1 cellular context compared by ENCODE assay signal in genomic region chr1:233613252-233614172, GRCh38.
TF ChIP-seq lines count a peak whose summit lies in the region.

Gene KCNK1, plus strand, starts transcription at chr1:233614106. Its CDS starts 66 bp downstream, at chr1:233614172.

TF ChIP-seq in HEK293, 187 proteins besides CTCF, POLR2A, EP300 and RAD21 (continued from another document and continues in another):
- TF ChIP-seq PRDM2 (tag by site-specific recombination; IDR thresholded peaks at IDR 0.05; ENCODE audit: borderline replicate concordance): no peak
- no peak; the same call in 1 of the 2 replicates for TF ChIP-seq YY2 (tag by site-specific recombination; IDR thresholded peaks at IDR 0.05)
- TF ChIP-seq ZNF76 (tag by site-specific recombination; IDR thresholded peaks at IDR 0.05; ENCODE audit: borderline replicate concordance, low read depth): peak; percentile 75
- no peak for TF ChIP-seq ZNF510 (tag by site-specific recombination; IDR thresholded peaks at IDR 0.05; ENCODE audit: insufficient replicate concordance)
- no peak for TF ChIP-seq ZNF16 (tag by site-specific recombination; IDR thresholded peaks at IDR 0.05; ENCODE audit: low read depth)
- no peak for TF ChIP-seq ZNF274 (IDR thresholded peaks at IDR 0.05; ENCODE audit: low read length)
- no peak for TF ChIP-seq ZNF274 (tag by site-specific recombination; IDR thresholded peaks at IDR 0.05; ENCODE audit: borderline replicate concordance)
- no peak; the same call in none of the 2 replicates for TF ChIP-seq ZFP37 (tag by site-specific recombination; IDR thresholded peaks at IDR 0.05)
- no peak for TF ChIP-seq ZSCAN18 (tag by site-specific recombination; IDR thresholded peaks at IDR 0.05)
- no peak for TF ChIP-seq ZNF248 (tag by site-specific recombination; IDR thresholded peaks at IDR 0.05)
- TF ChIP-seq, protein P1, sequence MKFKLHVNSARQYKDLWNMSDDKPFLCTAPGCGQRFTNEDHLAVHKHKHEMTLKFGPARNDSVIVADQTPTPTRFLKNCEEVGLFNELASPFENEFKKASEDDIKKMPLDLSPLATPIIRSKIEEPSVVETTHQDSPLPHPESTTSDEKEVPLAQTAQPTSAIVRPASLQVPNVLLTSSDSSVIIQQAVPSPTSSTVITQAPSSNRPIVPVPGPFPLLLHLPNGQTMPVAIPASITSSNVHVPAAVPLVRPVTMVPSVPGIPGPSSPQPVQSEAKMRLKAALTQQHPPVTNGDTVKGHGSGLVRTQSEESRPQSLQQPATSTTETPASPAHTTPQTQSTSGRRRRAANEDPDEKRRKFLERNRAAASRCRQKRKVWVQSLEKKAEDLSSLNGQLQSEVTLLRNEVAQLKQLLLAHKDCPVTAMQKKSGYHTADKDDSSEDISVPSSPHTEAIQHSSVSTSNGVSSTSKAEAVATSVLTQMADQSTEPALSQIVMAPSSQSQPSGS (tag by site-specific recombination; IDR thresholded peaks at IDR 0.05; ENCODE audit: low read depth): no peak; the same call in 1 of the 2 replicates
- TF ChIP-seq SCRT2 (tag by site-specific recombination; IDR thresholded peaks at IDR 0.05): no peak
- TF ChIP-seq BCL11A (tag by site-specific recombination; IDR thresholded peaks at IDR 0.05; ENCODE audit: low read depth): peak; percentile 78; the same call in 1 of the 2 replicates
- no peak for TF ChIP-seq ZNF292 (tag by site-specific recombination; IDR thresholded peaks at IDR 0.05; ENCODE audit: borderline replicate concordance, low read depth)
- TF ChIP-seq ZNF580 (tag by site-specific recombination; IDR thresholded peaks at IDR 0.05): peak; percentile 27; the same call in 1 of the 2 replicates
- TF ChIP-seq ZNF26 (tag by site-specific recombination; IDR thresholded peaks at IDR 0.05): no peak
- TF ChIP-seq ZNF174 (tag by site-specific recombination; IDR thresholded peaks at IDR 0.05): no peak
- TF ChIP-seq ZNF530 (tag by site-specific recombination; IDR thresholded peaks at IDR 0.05; ENCODE audit: low read depth): no peak
- TF ChIP-seq, protein P2, sequence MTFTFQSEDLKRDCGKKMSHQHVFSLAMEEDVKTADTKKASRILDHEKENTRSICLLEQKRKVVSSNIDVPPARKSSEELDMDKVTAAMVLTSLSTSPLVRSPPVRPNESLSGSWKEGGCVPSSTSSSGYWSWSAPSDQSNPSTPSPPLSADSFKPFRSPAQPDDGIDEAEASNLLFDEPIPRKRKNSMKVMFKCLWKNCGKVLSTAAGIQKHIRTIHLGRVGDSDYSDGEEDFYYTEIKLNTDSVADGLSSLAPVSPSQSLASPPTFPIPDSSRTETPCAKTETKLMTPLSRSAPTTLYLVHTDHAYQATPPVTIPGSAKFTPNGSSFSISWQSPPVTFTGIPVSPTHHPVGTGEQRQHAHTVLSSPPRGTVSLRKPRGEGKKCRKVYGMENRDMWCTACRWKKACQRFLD (tag by site-specific recombination; IDR thresholded peaks at IDR 0.05): no peak
- peak; percentile 70; the same call in 1 of the 2 replicates for TF ChIP-seq ZNF610 (tag by site-specific recombination; IDR thresholded peaks at IDR 0.05; ENCODE audit: borderline replicate concordance)
- no peak for TF ChIP-seq ZNF302 (tag by site-specific recombination; IDR thresholded peaks at IDR 0.05; ENCODE audit: low read depth)
- TF ChIP-seq BCL11B (tag by site-specific recombination; IDR thresholded peaks at IDR 0.05; ENCODE audit: low read depth): peak; percentile 73
- peak; percentile 7; the same call in 1 of the 2 replicates for TF ChIP-seq GLIS1 (tag by site-specific recombination; IDR thresholded peaks at IDR 0.05)
- TF ChIP-seq, protein P3, sequence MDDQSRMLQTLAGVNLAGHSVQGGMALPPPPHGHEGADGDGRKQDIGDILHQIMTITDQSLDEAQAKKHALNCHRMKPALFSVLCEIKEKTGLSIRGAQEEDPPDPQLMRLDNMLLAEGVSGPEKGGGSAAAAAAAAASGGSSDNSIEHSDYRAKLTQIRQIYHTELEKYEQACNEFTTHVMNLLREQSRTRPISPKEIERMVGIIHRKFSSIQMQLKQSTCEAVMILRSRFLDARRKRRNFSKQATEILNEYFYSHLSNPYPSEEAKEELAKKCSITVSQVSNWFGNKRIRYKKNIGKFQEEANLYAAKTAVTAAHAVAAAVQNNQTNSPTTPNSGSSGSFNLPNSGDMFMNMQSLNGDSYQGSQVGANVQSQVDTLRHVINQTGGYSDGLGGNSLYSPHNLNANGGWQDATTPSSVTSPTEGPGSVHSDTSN (CRISPR knock-in tag; IDR thresholded peaks at IDR 0.05): no peak
- TF ChIP-seq KLF10 (tag by site-specific recombination; IDR thresholded peaks at IDR 0.05): no peak
- no peak for TF ChIP-seq ZNF596 (tag by site-specific recombination; IDR thresholded peaks at IDR 0.05)
- TF ChIP-seq MZF1 (tag by site-specific recombination; IDR thresholded peaks at IDR 0.05; ENCODE audit: borderline replicate concordance): no peak
- TF ChIP-seq, protein P4, sequence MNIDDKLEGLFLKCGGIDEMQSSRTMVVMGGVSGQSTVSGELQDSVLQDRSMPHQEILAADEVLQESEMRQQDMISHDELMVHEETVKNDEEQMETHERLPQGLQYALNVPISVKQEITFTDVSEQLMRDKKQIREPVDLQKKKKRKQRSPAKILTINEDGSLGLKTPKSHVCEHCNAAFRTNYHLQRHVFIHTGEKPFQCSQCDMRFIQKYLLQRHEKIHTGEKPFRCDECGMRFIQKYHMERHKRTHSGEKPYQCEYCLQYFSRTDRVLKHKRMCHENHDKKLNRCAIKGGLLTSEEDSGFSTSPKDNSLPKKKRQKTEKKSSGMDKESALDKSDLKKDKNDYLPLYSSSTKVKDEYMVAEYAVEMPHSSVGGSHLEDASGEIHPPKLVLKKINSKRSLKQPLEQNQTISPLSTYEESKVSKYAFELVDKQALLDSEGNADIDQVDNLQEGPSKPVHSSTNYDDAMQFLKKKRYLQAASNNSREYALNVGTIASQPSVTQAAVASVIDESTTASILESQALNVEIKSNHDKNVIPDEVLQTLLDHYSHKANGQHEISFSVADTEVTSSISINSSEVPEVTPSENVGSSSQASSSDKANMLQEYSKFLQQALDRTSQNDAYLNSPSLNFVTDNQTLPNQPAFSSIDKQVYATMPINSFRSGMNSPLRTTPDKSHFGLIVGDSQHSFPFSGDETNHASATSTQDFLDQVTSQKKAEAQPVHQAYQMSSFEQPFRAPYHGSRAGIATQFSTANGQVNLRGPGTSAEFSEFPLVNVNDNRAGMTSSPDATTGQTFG (tag by site-specific recombination; IDR thresholded peaks at IDR 0.05; ENCODE audit: borderline replicate concordance): no peak
- TF ChIP-seq OVOL3 (tag by site-specific recombination; IDR thresholded peaks at IDR 0.05): no peak
- no peak for TF ChIP-seq KLF7 (tag by site-specific recombination; IDR thresholded peaks at IDR 0.05; ENCODE audit: borderline replicate concordance)
- TF ChIP-seq ZNF366 (tag by site-specific recombination; conservative IDR thresholded peaks at IDR 0.05): peak; percentile 31; the same call in 1 of the 2 replicates
- TF ChIP-seq ZNF677 (tag by site-specific recombination; IDR thresholded peaks at IDR 0.05): no peak
- no peak for TF ChIP-seq TRIM28 (IDR thresholded peaks at IDR 0.05; ENCODE audit: borderline replicate concordance, low read length)
- TF ChIP-seq SP7 (tag by site-specific recombination; IDR thresholded peaks at IDR 0.05): peak; percentile 77
- TF ChIP-seq ZEB2 (tag by site-specific recombination; IDR thresholded peaks at IDR 0.05): peak; percentile 88
- no peak for TF ChIP-seq ZNF555 (tag by site-specific recombination; conservative IDR thresholded peaks at IDR 0.05)
- no peak for TF ChIP-seq ZNF670 (tag by site-specific recombination; IDR thresholded peaks at IDR 0.05; ENCODE audit: low read depth)
- no peak for TF ChIP-seq ZNF112 (tag by site-specific recombination; IDR thresholded peaks at IDR 0.05)
- peak; percentile 28; the same call in 1 of the 2 replicates for TF ChIP-seq GFI1B (tag by site-specific recombination; IDR thresholded peaks at IDR 0.05)
- no peak for TF ChIP-seq ZBTB49 (tag by site-specific recombination; IDR thresholded peaks at IDR 0.05; ENCODE audit: low read depth)
- TF ChIP-seq ZBTB8A (tag by site-specific recombination; IDR thresholded peaks at IDR 0.05): peak; percentile 92
- TF ChIP-seq ZNF701 (tag by site-specific recombination; IDR thresholded peaks at IDR 0.05): no peak
- no peak for TF ChIP-seq MYNN (tag by site-specific recombination; IDR thresholded peaks at IDR 0.05; ENCODE audit: borderline replicate concordance)
- TF ChIP-seq ZNF184 (tag by site-specific recombination; IDR thresholded peaks at IDR 0.05): peak; percentile 45; the same call in 1 of the 2 replicates
- no peak for TF ChIP-seq ZNF707 (tag by site-specific recombination; IDR thresholded peaks at IDR 0.05)
